ENCODE assay signal across 1 cellular context in the genomic region with DNA sequence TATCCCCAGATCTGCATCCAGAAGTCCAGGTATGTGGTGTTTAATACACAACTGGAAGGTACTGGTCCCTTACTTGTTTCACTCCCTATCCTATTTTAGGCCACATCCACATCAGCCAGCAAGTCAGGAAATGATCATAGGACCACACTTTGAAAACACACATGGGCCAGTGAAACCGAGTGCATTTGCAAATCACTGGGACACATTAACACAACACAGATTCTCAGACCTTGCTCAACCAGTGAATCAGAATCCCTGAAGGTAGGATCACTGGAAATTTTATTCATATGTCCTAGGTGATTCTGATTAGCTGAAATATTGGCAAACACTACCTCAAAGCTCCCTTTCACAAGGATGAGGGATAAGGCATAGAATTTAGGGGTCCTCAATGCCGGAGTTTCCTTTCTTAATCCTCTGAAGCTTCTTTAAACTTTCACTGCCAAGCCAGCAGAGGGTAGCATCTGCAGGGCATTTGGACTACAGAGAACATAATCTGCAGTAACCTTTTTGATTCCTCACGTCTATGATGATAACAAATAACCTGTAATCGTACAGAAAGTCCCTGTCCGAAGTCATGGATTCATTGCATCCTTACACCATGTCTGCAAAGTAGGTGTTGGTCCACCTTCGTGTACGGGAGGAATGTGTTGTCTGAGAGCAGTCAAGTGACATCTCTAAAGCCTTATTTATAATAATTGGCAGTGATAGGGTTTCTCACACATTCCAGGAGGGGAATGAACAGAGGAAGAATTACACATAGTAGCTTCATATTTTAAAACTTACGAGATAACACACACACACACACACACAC.
TF ChIP-seq lines count a peak whose summit lies in the region.

No MANE protein-coding gene starts in this region.

TF ChIP-seq in H1, 55 proteins besides CTCF, POLR2A, EP300 and RAD21:
- TF ChIP-seq EGR1 (IDR thresholded peaks at IDR 0.05; ENCODE audit: borderline replicate concordance, low read depth, low read length) = no peak
- TF ChIP-seq KDM5A (IDR thresholded peaks at IDR 0.05; ENCODE audit: low read length) = no peak
- TF ChIP-seq PHF8 (conservative IDR thresholded peaks at IDR 0.05; ENCODE audit: low read depth, low read length) = no peak
- TF ChIP-seq FOSL1 (IDR thresholded peaks at IDR 0.05; ENCODE audit: insufficient read depth, low read depth, low read length) = no peak
- no peak for TF ChIP-seq YY1 (IDR thresholded peaks at IDR 0.05; ENCODE audit: low read depth, low read length)
- TF ChIP-seq, protein P1, sequence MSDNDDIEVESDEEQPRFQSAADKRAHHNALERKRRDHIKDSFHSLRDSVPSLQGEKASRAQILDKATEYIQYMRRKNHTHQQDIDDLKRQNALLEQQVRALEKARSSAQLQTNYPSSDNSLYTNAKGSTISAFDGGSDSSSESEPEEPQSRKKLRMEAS (IDR thresholded peaks at IDR 0.05) = no peak
- no peak for TF ChIP-seq SAP30 (IDR thresholded peaks at IDR 0.05; ENCODE audit: insufficient read depth, insufficient replicate concordance, low read length)
- TF ChIP-seq ASH2L (IDR thresholded peaks at IDR 0.05; ENCODE audit: low read length) = no peak
- no peak for TF ChIP-seq CBX5 (IDR thresholded peaks at IDR 0.05; ENCODE audit: low read depth, low read length)
